1 cellular context compared by ENCODE assay signal in genomic region chr19:58326914-58327726, GRCh38.
A peak's percentile ranks its signal among the peaks of the same experiment; 100 is the strongest.
TF ChIP-seq lines count a peak whose summit lies in the region.

ZSCAN22 (plus strand) TSS chr19:58326994; CDS start chr19:58334803, 7,809 bp downstream.

TF ChIP-seq in HepG2, 621 proteins besides CTCF, POLR2A, EP300 and RAD21 (continued from another document):
- TF ChIP-seq SNAPC4 (CRISPR knock-in tag; IDR thresholded peaks at IDR 0.05) (peak; percentile 94; the same call in 1 of the 2 replicates), SMARCC2 (IDR thresholded peaks at IDR 0.05) (no peak), ZNF784 (CRISPR knock-in tag; IDR thresholded peaks at IDR 0.05; ENCODE audit: borderline replicate concordance) (peak; percentile 81; the same call in 1 of the 2 replicates), POGZ (CRISPR knock-in tag; IDR thresholded peaks at IDR 0.05) (peak; percentile 42), ZFX (CRISPR knock-in tag; IDR thresholded peaks at IDR 0.05; ENCODE audit: low read depth) (peak; percentile 96), ZNF782 (CRISPR knock-in tag; IDR thresholded peaks at IDR 0.05; ENCODE audit: borderline replicate concordance) (peak; percentile 88; the same call in 1 of the 2 replicates), ZIK1 (CRISPR knock-in tag; IDR thresholded peaks at IDR 0.05; ENCODE audit: borderline replicate concordance, low read depth) (0 out of 2 replicates have a peak, but pooled peaks have one; percentile 53), RFX5 (IDR thresholded peaks at IDR 0.05; ENCODE audit: low read depth, low read length) (peak; percentile 65; the same call in 1 of the 2 replicates), ZBTB4 (CRISPR knock-in tag; IDR thresholded peaks at IDR 0.05; ENCODE audit: borderline replicate concordance) (0 out of 2 replicates have a peak, but pooled peaks have one; percentile 82), ZNF570 (CRISPR knock-in tag; IDR thresholded peaks at IDR 0.05; ENCODE audit: borderline replicate concordance) (no peak), TGIF2 (CRISPR knock-in tag; IDR thresholded peaks at IDR 0.05) (peak; percentile 80; the same call in 1 of the 2 replicates), FIP1L1 (IDR thresholded peaks at IDR 0.05; ENCODE audit: borderline replicate concordance, insufficient read depth, low read depth, low read length) (0 out of 2 replicates have a peak, but pooled peaks have one; percentile 46), TFDP1 (CRISPR knock-in tag; IDR thresholded peaks at IDR 0.05; ENCODE audit: borderline replicate concordance) (peak; percentile 59; the same call in 1 of the 2 replicates), ZNF282 (IDR thresholded peaks at IDR 0.05; ENCODE audit: partially characterized antibody) (no peak), MAF1 (CRISPR knock-in tag; IDR thresholded peaks at IDR 0.05; ENCODE audit: borderline replicate concordance) (peak; percentile 82; the same call in 1 of the 2 replicates), ZNF382 (CRISPR knock-in tag; IDR thresholded peaks at IDR 0.05; ENCODE audit: borderline replicate concordance) (no peak), ZBTB3 (CRISPR knock-in tag; IDR thresholded peaks at IDR 0.05; ENCODE audit: borderline replicate concordance, low read depth) (no peak), ZNF678 (CRISPR knock-in tag; IDR thresholded peaks at IDR 0.05) (0 out of 2 replicates have a peak, but pooled peaks have one; percentile 51), SIX4 (CRISPR knock-in tag; IDR thresholded peaks at IDR 0.05) (no peak), DZIP1 (CRISPR knock-in tag; IDR thresholded peaks at IDR 0.05) (no peak), MLXIP (CRISPR knock-in tag; IDR thresholded peaks at IDR 0.05; ENCODE audit: borderline replicate concordance) (no peak), ZNF354B (CRISPR knock-in tag; IDR thresholded peaks at IDR 0.05) (no peak), GMEB1 (CRISPR knock-in tag; IDR thresholded peaks at IDR 0.05; ENCODE audit: borderline replicate concordance) (peak; percentile 97), ZSCAN25 (CRISPR knock-in tag; IDR thresholded peaks at IDR 0.05) (peak; percentile 65; the same call in 1 of the 2 replicates), NR0B2 (CRISPR knock-in tag; IDR thresholded peaks at IDR 0.05) (peak; percentile 56; the same call in 1 of the 2 replicates), ZBTB20 (CRISPR knock-in tag; IDR thresholded peaks at IDR 0.05; ENCODE audit: borderline replicate concordance, low read depth) (peak; percentile 35; the same call in 1 of the 2 replicates), RELA (CRISPR knock-in tag; IDR thresholded peaks at IDR 0.05) (peak; percentile 53; the same call in 1 of the 2 replicates), MXD1 (CRISPR knock-in tag; IDR thresholded peaks at IDR 0.05) (peak; percentile 81; the same call in 1 of the 2 replicates)
